25 cellular contexts compared by ENCODE assay signal in genomic region chr3:56410576-56410975, GRCh38. TPM values are rescaled to one million over a fixed set of nuclear protein-coding genes. Genes with fewer than 3 reads are reported as not detected.
"Had no signal": no experiment of that assay in that cellular context is flagged by ENCODE, and none has a peak within 500 bp of the region (broad histone marks: within the 10 kb centered on the region; RNA-seq: fewer than 3 reads in every experiment).

No MANE protein-coding gene starts in this region.

- H3K4me1 Mint-ChIP-seq: activated CD4-positive, alpha-beta memory T cell treated with anti-CD3 and anti-CD28 coated beads, Interleukin-2, amount 10 ng/mL, durations not matched to agents 7 days and 5 days; activated CD4-positive, alpha-beta T cell treated with anti-CD3 and anti-CD28 coated beads, Interleukin-2, amount 10 ng/mL, durations not matched to agents 7 days and 5 days; activated naive CD4-positive, alpha-beta T cell treated with anti-CD3 and anti-CD28 coated beads, Interleukin-2, amount 10 ng/mL, durations not matched to agents 7 days and 5 days; activated naive CD8-positive, alpha-beta T cell treated with anti-CD3 and anti-CD28 coated beads, Interleukin-2, amount 10 ng/mL, durations not matched to agents 7 days and 5 days had no signal

- H3K36me3 ChIP-seq: ascending aorta, breast epithelium, cardiac muscle cell, colonic mucosa had no signal

- H3K9me3 ChIP-seq: ascending aorta, breast epithelium, colonic mucosa had no signal

- H3K4me3 Mint-ChIP-seq: activated CD4-positive, alpha-beta memory T cell treated with anti-CD3 and anti-CD28 coated beads, Interleukin-2, amount 10 ng/mL, durations not matched to agents 7 days and 5 days; activated CD4-positive, alpha-beta T cell treated with anti-CD3 and anti-CD28 coated beads, Interleukin-2, amount 10 ng/mL, durations not matched to agents 7 days and 5 days; activated naive CD4-positive, alpha-beta T cell treated with anti-CD3 and anti-CD28 coated beads, Interleukin-2, amount 10 ng/mL, durations not matched to agents 7 days and 5 days; activated naive CD8-positive, alpha-beta T cell treated with anti-CD3 and anti-CD28 coated beads, Interleukin-2, amount 10 ng/mL, durations not matched to agents 7 days and 5 days; activated T-cell treated with anti-CD3 and anti-CD28 coated beads, Interleukin-2, amount 50 U/mL, for 24 hours; activated T-cell treated with anti-CD3 and anti-CD28 coated beads, Interleukin-2, amount 50 U/mL, for 72 hours had no signal

- H3K36me3 Mint-ChIP-seq: activated naive CD4-positive, alpha-beta T cell treated with anti-CD3 and anti-CD28 coated beads, Interleukin-2, amount 10 ng/mL, durations not matched to agents 7 days and 5 days; activated naive CD4-positive, alpha-beta T cell treated with anti-CD3 and anti-CD28 coated beads, Interleukin-2, amount 50 U/mL, for 72 hours; activated naive CD8-positive, alpha-beta T cell treated with anti-CD3 and anti-CD28 coated beads, Interleukin-2, amount 10 ng/mL, durations not matched to agents 7 days and 5 days had no signal

- H3K27me3 ChIP-seq: ascending aorta, breast epithelium, cardiac muscle cell, colonic mucosa had no signal

- ATAC-seq: activated naive CD4-positive, alpha-beta T cell treated with anti-CD3 and anti-CD28 coated beads, Interleukin-2, amount 50 U/mL, for 72 hours; activated T-cell treated with anti-CD3 and anti-CD28 coated beads, Interleukin-2, amount 50 U/mL, for 72 hours; esophagus mucosa had no signal

- H3K4me3 ChIP-seq: ascending aorta, breast epithelium, cardiac muscle cell, colonic mucosa had no signal

- H3K4me1 ChIP-seq: ascending aorta, breast epithelium, colonic mucosa had no signal

- H3K9me3 Mint-ChIP-seq: activated CD4-positive, alpha-beta memory T cell treated with anti-CD3 and anti-CD28 coated beads, Interleukin-2, amount 10 ng/mL, durations not matched to agents 7 days and 5 days; activated CD4-positive, alpha-beta T cell treated with anti-CD3 and anti-CD28 coated beads, Interleukin-2, amount 10 ng/mL, durations not matched to agents 7 days and 5 days; activated naive CD4-positive, alpha-beta T cell treated with anti-CD3 and anti-CD28 coated beads, Interleukin-2, amount 10 ng/mL, durations not matched to agents 7 days and 5 days; activated naive CD4-positive, alpha-beta T cell treated with anti-CD3 and anti-CD28 coated beads, Interleukin-2, amount 50 U/mL, for 72 hours; activated naive CD8-positive, alpha-beta T cell treated with anti-CD3 and anti-CD28 coated beads, Interleukin-2, amount 10 ng/mL, durations not matched to agents 7 days and 5 days; activated T-cell treated with anti-CD3 and anti-CD28 coated beads, Interleukin-2, amount 50 U/mL, for 24 hours; activated T-cell treated with anti-CD3 and anti-CD28 coated beads, Interleukin-2, amount 50 U/mL, for 72 hours had no signal

- DNase-seq: activated CD4-positive, alpha-beta memory T cell treated with anti-CD3 and anti-CD28 coated beads, Interleukin-2, amount 10 ng/mL, durations not matched to agents 7 days and 5 days; activated CD4-positive, alpha-beta T cell treated with anti-CD3 and anti-CD28 coated beads for 1 hour; activated CD4-positive, alpha-beta T cell treated with anti-CD3 and anti-CD28 coated beads for 4 hours; activated CD4-positive, alpha-beta T cell treated with anti-CD3 and anti-CD28 coated beads, Interleukin-2, amount 10 ng/mL, durations not matched to agents 7 days and 5 days; activated CD4-positive, alpha-beta T cell treated with anti-CD3 and anti-CD28 coated beads, Interleukin-2, amount 50 U/mL, for 4 hours; activated CD8-positive, alpha-beta memory T cell treated with anti-CD3 and anti-CD28 coated beads, Interleukin-2, amount 50 U/mL, for 48 hours; activated gamma-delta T cell; activated naive CD4-positive, alpha-beta T cell; activated naive CD4-positive, alpha-beta T cell treated with anti-CD3 and anti-CD28 coated beads, Interleukin-2, amount 10 ng/mL, durations not matched to agents 7 days and 5 days; activated naive CD8-positive, alpha-beta T cell treated with anti-CD3 and anti-CD28 coated beads, Interleukin-2, amount 10 ng/mL, durations not matched to agents 7 days and 5 days; activated T-cell treated with anti-CD3 and anti-CD28 coated beads for 4 hours; activated T-cell treated with anti-CD3 and anti-CD28 coated beads, Interleukin-2, amount 50 U/mL, for 24 hours; activated T-cell treated with anti-CD3 and anti-CD28 coated beads, Interleukin-2, amount 50 U/mL, for 72 hours; central memory CD4-positive, alpha-beta T cell; cerebellar nuclear complex; colonic mucosa; effector CD8-positive, alpha-beta T cell; foreskin fibroblast; T-helper 2 cell had no signal

- H3K27me3 Mint-ChIP-seq: activated CD4-positive, alpha-beta memory T cell treated with anti-CD3 and anti-CD28 coated beads, Interleukin-2, amount 10 ng/mL, durations not matched to agents 7 days and 5 days; activated CD4-positive, alpha-beta T cell treated with anti-CD3 and anti-CD28 coated beads, Interleukin-2, amount 10 ng/mL, durations not matched to agents 7 days and 5 days; activated naive CD8-positive, alpha-beta T cell treated with anti-CD3 and anti-CD28 coated beads, Interleukin-2, amount 10 ng/mL, durations not matched to agents 7 days and 5 days; brain had no signal

- H3K27ac Mint-ChIP-seq: activated CD4-positive, alpha-beta memory T cell treated with anti-CD3 and anti-CD28 coated beads, Interleukin-2, amount 10 ng/mL, durations not matched to agents 7 days and 5 days; activated CD4-positive, alpha-beta T cell treated with anti-CD3 and anti-CD28 coated beads, Interleukin-2, amount 10 ng/mL, durations not matched to agents 7 days and 5 days; activated naive CD4-positive, alpha-beta T cell treated with anti-CD3 and anti-CD28 coated beads, Interleukin-2, amount 10 ng/mL, durations not matched to agents 7 days and 5 days; activated naive CD4-positive, alpha-beta T cell treated with anti-CD3 and anti-CD28 coated beads, Interleukin-2, amount 50 U/mL, for 72 hours; activated naive CD8-positive, alpha-beta T cell treated with anti-CD3 and anti-CD28 coated beads, Interleukin-2, amount 10 ng/mL, durations not matched to agents 7 days and 5 days; activated T-cell treated with anti-CD3 and anti-CD28 coated beads, Interleukin-2, amount 50 U/mL, for 24 hours; activated T-cell treated with anti-CD3 and anti-CD28 coated beads, Interleukin-2, amount 50 U/mL, for 72 hours had no signal

- H3K27ac ChIP-seq: ascending aorta, breast epithelium, cardiac muscle cell, colonic mucosa had no signal

RNA-seq across cellular contexts. Expression of gene ERC2, which starts 57.7 kb away (rescaled TPM):
- total RNA-seq: activated CD4-positive, alpha-beta memory T cell treated with anti-CD3 and anti-CD28 coated beads, Interleukin-2, amount 10 ng/mL, durations not matched to agents 7 days and 5 days; activated CD4-positive, alpha-beta T cell treated with anti-CD3 and anti-CD28 coated beads, Interleukin-2, amount 10 ng/mL, durations not matched to agents 7 days and 5 days; activated naive CD8-positive, alpha-beta T cell treated with anti-CD3 and anti-CD28 coated beads, Interleukin-2, amount 10 ng/mL, durations not matched to agents 7 days and 5 days had no signal
